In genomic region chrX:20144491-20144890, GRCh38 we compare ENCODE assay signal across 16 cellular contexts. TPM values are rescaled to one million over a fixed set of nuclear protein-coding genes. Genes with fewer than 3 reads are reported as not detected.
DNase-seq lines count a peak whose midpoint lies in the region; FAIRE-seq and TF ChIP-seq lines count a peak whose summit lies in the region.
"Had no signal": no experiment of that assay in that cellular context is flagged by ENCODE, and none has a peak within 500 bp of the region (broad histone marks: within the 10 kb centered on the region; RNA-seq: fewer than 3 reads in every experiment).

No MANE protein-coding gene starts in this region.

- peaks cover 3% of the 10 kb centered on the region for H4K20me1 ChIP-seq in keratinocyte (ENCODE audit: control insufficient read depth, extremely low read depth, insufficient read depth, low read length)

- H3K27me3 Mint-ChIP-seq in activated CD4-positive, alpha-beta memory T cell treated with anti-CD3 and anti-CD28 coated beads for 36 hours = no peaks in the 10 kb centered on the region
- H3K27me3 Mint-ChIP-seq in activated CD4-positive, alpha-beta memory T cell treated with anti-CD3 and anti-CD28 coated beads, Interleukin-2, amount 10 ng/mL, durations not matched to agents 7 days and 5 days = no peaks in the 10 kb centered on the region
- no peaks in the 10 kb centered on the region for H3K27me3 Mint-ChIP-seq in activated naive CD8-positive, alpha-beta T cell
- no peaks in the 10 kb centered on the region for H3K27me3 Mint-ChIP-seq in Caco-2 (ENCODE audit: insufficient read depth, unreplicated experiment)
- H3K27me3 Mint-ChIP-seq in nephron progenitor cell (ENCODE audit: low read depth, poor library complexity) = no peaks in the 10 kb centered on the region

- no peak overlapping the region for H3K9ac ChIP-seq in keratinocyte (ENCODE audit: control insufficient read depth, extremely low read depth, insufficient read depth, low read length)

- CTCF ChIA-PET in activated CD4-positive, alpha-beta memory T cell treated with anti-CD3 and anti-CD28 coated beads for 36 hours (lab: Charles Lee) = no interaction called here
- CTCF ChIA-PET in activated CD4-positive, alpha-beta memory T cell treated with anti-CD3 and anti-CD28 coated beads, Interleukin-2, amount 10 ng/mL, durations not matched to agents 7 days and 5 days (lab: Charles Lee) = no interaction called here
- CTCF ChIA-PET in Caco-2 (lab: Charles Lee) = no interaction called here

- H3K4me3 ChIP-seq in keratinocyte (ENCODE audit: control insufficient read depth in 2 of 3, extremely low read depth in 1 of 3, insufficient read depth in 2 of 3, low read depth in 1 of 3, low read length in 3 of 3) (no peak overlapping the region), Caco-2 (ENCODE audit: low read depth, low read length) (no peak overlapping the region)
- H3K4me3 ChIP-seq: spleen had no signal

- H2AFZ ChIP-seq in keratinocyte (ENCODE audit: control insufficient read depth, low read length) = no peak overlapping the region

- H3K9me3 Mint-ChIP-seq in activated CD4-positive, alpha-beta memory T cell treated with anti-CD3 and anti-CD28 coated beads for 36 hours = no peaks in the 10 kb centered on the region
- no peaks in the 10 kb centered on the region for H3K9me3 Mint-ChIP-seq in activated CD4-positive, alpha-beta memory T cell treated with anti-CD3 and anti-CD28 coated beads, Interleukin-2, amount 10 ng/mL, durations not matched to agents 7 days and 5 days
- no peaks in the 10 kb centered on the region for H3K9me3 Mint-ChIP-seq in activated naive CD8-positive, alpha-beta T cell (ENCODE audit: low read depth)
- H3K9me3 Mint-ChIP-seq in Caco-2 (ENCODE audit: unreplicated experiment) (no peaks in the 10 kb centered on the region), nephron progenitor cell (peaks cover 50% of the 10 kb centered on the region)
- H3K9me3 Mint-ChIP-seq: activated T-cell treated with anti-CD3 and anti-CD28 coated beads, Interleukin-2, amount 50 U/mL, for 4 hours had no signal

- peaks cover 4% of the 10 kb centered on the region for H3K36me3 Mint-ChIP-seq in activated CD4-positive, alpha-beta memory T cell treated with anti-CD3 and anti-CD28 coated beads for 36 hours
- H3K36me3 Mint-ChIP-seq in activated CD4-positive, alpha-beta memory T cell treated with anti-CD3 and anti-CD28 coated beads, Interleukin-2, amount 10 ng/mL, durations not matched to agents 7 days and 5 days (ENCODE audit: low read depth) = peaks cover 7% of the 10 kb centered on the region
- no peaks in the 10 kb centered on the region for H3K36me3 Mint-ChIP-seq in activated naive CD8-positive, alpha-beta T cell
- H3K36me3 Mint-ChIP-seq in Caco-2 (ENCODE audit: insufficient read depth, unreplicated experiment) (peaks cover 21% of the 10 kb centered on the region), nephron progenitor cell (ENCODE audit: low read depth) (peaks cover 23% of the 10 kb centered on the region)

- DNase-seq in activated CD4-positive, alpha-beta memory T cell treated with anti-CD3 and anti-CD28 coated beads for 36 hours = peak; percentile 18
- no peak for DNase-seq in activated CD4-positive, alpha-beta memory T cell treated with anti-CD3 and anti-CD28 coated beads, Interleukin-2, amount 10 ng/mL, durations not matched to agents 7 days and 5 days
- peak; percentile 89 for DNase-seq in HT1080 (ENCODE audit: low read depth)
- DNase-seq in keratinocyte (ENCODE audit: low read depth, low spot score) = peak; percentile 41
- no peak for DNase-seq in iPS-NIHi7 (ENCODE audit: extremely low spot score)
- no peak for DNase-seq in Caco-2
- no peak for DNase-seq in nephron progenitor cell
- DNase-seq: activated T-cell treated with anti-CD3 and anti-CD28 coated beads, Interleukin-2, amount 50 U/mL, for 4 hours; caudate nucleus; left colon; NCI-H2227 treated with DMSO at 0.1 percent for 48 hours; spleen had no signal

- peaks cover 27% of the 10 kb centered on the region for H3K4me1 Mint-ChIP-seq in activated CD4-positive, alpha-beta memory T cell treated with anti-CD3 and anti-CD28 coated beads for 36 hours (ENCODE audit: low read depth)
- peaks cover 30% of the 10 kb centered on the region for H3K4me1 Mint-ChIP-seq in activated CD4-positive, alpha-beta memory T cell treated with anti-CD3 and anti-CD28 coated beads, Interleukin-2, amount 10 ng/mL, durations not matched to agents 7 days and 5 days
- H3K4me1 Mint-ChIP-seq in activated naive CD8-positive, alpha-beta T cell (ENCODE audit: low read depth) = peaks cover 28% of the 10 kb centered on the region
- no peaks in the 10 kb centered on the region for H3K4me1 Mint-ChIP-seq in Caco-2 (ENCODE audit: low read depth, unreplicated experiment)
- H3K4me1 Mint-ChIP-seq in nephron progenitor cell = peaks cover 6% of the 10 kb centered on the region

- intact Hi-C loops in activated CD4-positive, alpha-beta memory T cell treated with anti-CD3 and anti-CD28 coated beads for 36 hours (cut with micrococcal nuclease) = loop anchor here (5.0 kb wide), 3 partner anchors 123 to 1162 kb away; partner anchors contain the start of genes PHKA2 and RPS6KA3
- intact Hi-C loops in Caco-2 (cut with micrococcal nuclease; ENCODE audit: unreplicated experiment) = no loop called here

- H3K9me1 ChIP-seq in keratinocyte (ENCODE audit: control insufficient read depth, extremely low read depth, insufficient read depth, low read length) = no peaks in the 10 kb centered on the region

- peaks cover 19% of the 10 kb centered on the region for H3K79me2 ChIP-seq in keratinocyte (ENCODE audit: control insufficient read depth, insufficient read depth, low read length)

- POLR2A ChIA-PET in activated CD4-positive, alpha-beta memory T cell treated with anti-CD3 and anti-CD28 coated beads for 36 hours (lab: Charles Lee) = no interaction called here
- POLR2A ChIA-PET in activated CD4-positive, alpha-beta memory T cell treated with anti-CD3 and anti-CD28 coated beads, Interleukin-2, amount 10 ng/mL, durations not matched to agents 7 days and 5 days (lab: Charles Lee) = no interaction called here
- POLR2A ChIA-PET in Caco-2 (lab: Charles Lee) = no interaction called here

- H3K27ac ChIP-seq in keratinocyte (ENCODE audit: control insufficient read depth, insufficient read depth, low read length) = no peak overlapping the region
- H3K27ac ChIP-seq: spleen, VCaP had no signal

- H3K4me2 ChIP-seq in keratinocyte (ENCODE audit: control insufficient read depth, extremely low read depth, insufficient read depth, low read depth, low read length) = no peak overlapping the region

- no peak for TF ChIP-seq CTCF in keratinocyte (optimal IDR thresholded peaks at IDR 0.05 in 1 of 3, IDR thresholded peaks at IDR 0.05 in 1 of 3, conservative IDR thresholded peaks at IDR 0.05 in 1 of 3; ENCODE audit: extremely low read depth in 1 of 3, insufficient read depth in 2 of 3, low read length in 3 of 3)
- TF ChIP-seq CTCF in Caco-2 (IDR thresholded peaks at IDR 0.05; ENCODE audit: insufficient read depth in 1 of 2, low read depth in 1 of 2, low read length in 1 of 2, severe bottlenecking in 1 of 2, unreplicated experiment in 1 of 2) = no peak
- TF ChIP-seq CTCF in nephron progenitor cell (IDR thresholded peaks at IDR 0.05) = no peak

- no TSS peak for BruUV-seq in Caco-2 (replicated peaks; lab: Mats Ljungman, UMichigan)

- no peak overlapping the region for H3K27ac Mint-ChIP-seq in activated CD4-positive, alpha-beta memory T cell treated with anti-CD3 and anti-CD28 coated beads for 36 hours
- H3K27ac Mint-ChIP-seq in activated CD4-positive, alpha-beta memory T cell treated with anti-CD3 and anti-CD28 coated beads, Interleukin-2, amount 10 ng/mL, durations not matched to agents 7 days and 5 days = no peak overlapping the region
- H3K27ac Mint-ChIP-seq in activated naive CD8-positive, alpha-beta T cell = peak overlapping the region; percentile 67
- H3K27ac Mint-ChIP-seq in Caco-2 (ENCODE audit: unreplicated experiment) (no peak overlapping the region), nephron progenitor cell (no peak overlapping the region)

- no peak for FAIRE-seq in keratinocyte (lab: Jason Lieb, UNC)
- FAIRE-seq: G401.6, urothelium cell line had no signal

- no peaks in the 10 kb centered on the region for H3K9me3 ChIP-seq in keratinocyte (ENCODE audit: control insufficient read depth, low read depth, low read length)
- H3K9me3 ChIP-seq in Caco-2 = no peaks in the 10 kb centered on the region
- H3K9me3 ChIP-seq: spleen had no signal

- H3K36me3 ChIP-seq in keratinocyte (ENCODE audit: control insufficient read depth in 2 of 2, extremely low read depth in 1 of 2, insufficient read depth in 2 of 2, low read length in 2 of 2) = peaks cover 0 to 4% of the 10 kb centered on the region in 2 experiments
- no peaks in the 10 kb centered on the region for H3K36me3 ChIP-seq in Caco-2 (ENCODE audit: control insufficient read depth, insufficient read depth, low read length)
- H3K36me3 ChIP-seq: spleen had no signal

- H3K4me1 ChIP-seq in keratinocyte (ENCODE audit: control insufficient read depth, extremely low read depth, insufficient read depth, low read length) (peaks cover 8% of the 10 kb centered on the region), Caco-2 (0 out of 2 replicates have a peak, but pooled peaks cover 3% of the 10 kb centered on the region)

- dilution Hi-C loops in keratinocyte (cut with MboI; ENCODE audit: extremely low pct_ligation_motif_present, low sequenced_read_pairs) = no loop called here

- H3K4me3 Mint-ChIP-seq in activated CD4-positive, alpha-beta memory T cell treated with anti-CD3 and anti-CD28 coated beads for 36 hours = no peak overlapping the region
- no peak overlapping the region for H3K4me3 Mint-ChIP-seq in activated CD4-positive, alpha-beta memory T cell treated with anti-CD3 and anti-CD28 coated beads, Interleukin-2, amount 10 ng/mL, durations not matched to agents 7 days and 5 days
- H3K4me3 Mint-ChIP-seq in activated naive CD8-positive, alpha-beta T cell = no peak overlapping the region
- H3K4me3 Mint-ChIP-seq in Caco-2 (ENCODE audit: unreplicated experiment) = no peak overlapping the region
- no peak overlapping the region for H3K4me3 Mint-ChIP-seq in nephron progenitor cell
- H3K4me3 Mint-ChIP-seq: activated T-cell treated with anti-CD3 and anti-CD28 coated beads, Interleukin-2, amount 50 U/mL, for 4 hours had no signal

- H3K27me3 ChIP-seq in keratinocyte (ENCODE audit: control insufficient read depth, extremely low read depth, insufficient read depth, low read length) (no peaks in the 10 kb centered on the region), Caco-2 (replicated peaks; ENCODE audit: control insufficient read depth, insufficient read depth, low read length) (no peaks in the 10 kb centered on the region)
- H3K27me3 ChIP-seq: spleen had no signal

RNA-seq across cellular contexts. Expression of gene EIF1AX, which starts 2.9 kb away (rescaled TPM):
- 100 to 1,000 TPM; 117 to 121 TPM for total RNA-seq in activated CD4-positive, alpha-beta memory T cell treated with anti-CD3 and anti-CD28 coated beads for 36 hours
- 10 to 100 TPM; 51.2 to 54.5 TPM for total RNA-seq in activated CD4-positive, alpha-beta memory T cell treated with anti-CD3 and anti-CD28 coated beads, Interleukin-2, amount 10 ng/mL, durations not matched to agents 7 days and 5 days
- 47.3 and 57.4 TPM in 2 replicates for total RNA-seq in HT1080 (2014; rRNA removed; shearing (Covaris generic))
- polyA plus RNA-seq in HT1080 (2015; cell fraction: cytosol; rRNA removed) = 76.9 and 84.9 TPM in 2 replicates
- polyA plus RNA-seq in HT1080 (2015; cell fraction: nucleus; rRNA removed) = 49.5 and 49.9 TPM in 2 replicates
- polyA plus RNA-seq in keratinocyte = 83.9 to 196 TPM (median 109 TPM) in 3 replicates
- polyA plus RNA-seq in keratinocyte (2011; ENCODE audit: low read depth) = 172 TPM
- polyA plus RNA-seq in keratinocyte (2011; cell fraction: cytosol; rRNA removed) = 91.4 and 152 TPM in 2 replicates
- 32.3 and 69.4 TPM in 2 replicates for polyA plus RNA-seq in keratinocyte (2011; cell fraction: nucleus; rRNA removed)
- 141 and 150 TPM in 2 replicates for polyA plus RNA-seq in keratinocyte (2012; ENCODE audit: low replicate concordance)
- 8.1 to 78.5 TPM (median 15.8 TPM) in 3 replicates for polyA minus RNA-seq in keratinocyte
- 121 TPM for polyA minus RNA-seq in keratinocyte (2011; cell fraction: cytosol; rRNA and poly(A)+ RNA removed)
- polyA minus RNA-seq in keratinocyte (2011; cell fraction: nucleus; rRNA and poly(A)+ RNA removed) = 15.2 and 23.9 TPM in 2 replicates
- total RNA-seq in Caco-2 (2022) = 136 and 144 TPM in 2 replicates

RNA-seq across cellular contexts. Expression of gene MAP7D2, which starts 27.8 kb away (rescaled TPM):
- under 1 TPM; 0.22 to 0.24 TPM for total RNA-seq in activated CD4-positive, alpha-beta memory T cell treated with anti-CD3 and anti-CD28 coated beads for 36 hours
- under 1 TPM; 0.43 to 0.50 TPM for total RNA-seq in activated CD4-positive, alpha-beta memory T cell treated with anti-CD3 and anti-CD28 coated beads, Interleukin-2, amount 10 ng/mL, durations not matched to agents 7 days and 5 days
- 0.07 TPM in 1 of 2 replicates, not detected in the other for total RNA-seq in HT1080 (2014; rRNA removed; shearing (Covaris generic))
- polyA plus RNA-seq in HT1080 (2015; cell fraction: cytosol; rRNA removed) = 0.05 TPM in 1 of 2 replicates, not detected in the other
- not detected in 2 replicates for polyA plus RNA-seq in HT1080 (2015; cell fraction: nucleus; rRNA removed)
- polyA plus RNA-seq in keratinocyte = 0.35 to 0.76 TPM (median 0.36 TPM) in 3 replicates
- 1.8 TPM for polyA plus RNA-seq in keratinocyte (2011; ENCODE audit: low read depth)
- polyA plus RNA-seq in keratinocyte (2011; cell fraction: cytosol; rRNA removed) = 0.44 and 0.61 TPM in 2 replicates
- polyA plus RNA-seq in keratinocyte (2011; cell fraction: nucleus; rRNA removed) = 0.46 and 0.60 TPM in 2 replicates
- polyA plus RNA-seq in keratinocyte (2012; ENCODE audit: low replicate concordance) = 0.58 and 0.80 TPM in 2 replicates
- 0.26 to 0.52 TPM (median 0.36 TPM) in 3 replicates for polyA minus RNA-seq in keratinocyte
- not detected for polyA minus RNA-seq in keratinocyte (2011; cell fraction: cytosol; rRNA and poly(A)+ RNA removed)
- polyA minus RNA-seq in keratinocyte (2011; cell fraction: nucleus; rRNA and poly(A)+ RNA removed) = 0.21 TPM in 1 of 2 replicates, not detected in the other
- total RNA-seq in Caco-2 (2022) = 42.8 and 45.4 TPM in 2 replicates

Comparison
In these comparisons a context has a peak if more than half of its experiments do, and no peak if none do; other contexts are left out.
1. DNase-seq: peak in activated CD4-positive, alpha-beta memory T cell treated with anti-CD3 and anti-CD28 coated beads for 36 hours (single experiment), HT1080 (single experiment) and keratinocyte (single experiment); none in activated CD4-positive, alpha-beta memory T cell treated with anti-CD3 and anti-CD28 coated beads, Interleukin-2, amount 10 ng/mL, durations not matched to agents 7 days and 5 days (single experiment), iPS-NIHi7 (single experiment), Caco-2 (0 of 2) and nephron progenitor cell (single experiment).
2. RNA of gene MAP7D2, which starts 27.8 kb away (total RNA-seq): 42.8 to 45.4 TPM in Caco-2; 0.43 to 0.50 TPM in activated CD4-positive, alpha-beta memory T cell treated with anti-CD3 and anti-CD28 coated beads, Interleukin-2, amount 10 ng/mL, durations not matched to agents 7 days and 5 days, 0.22 to 0.24 TPM in activated CD4-positive, alpha-beta memory T cell treated with anti-CD3 and anti-CD28 coated beads for 36 hours and 0.07 TPM in HT1080; every median in the first group is over 10 times any median in the second.